In the genomic region with DNA sequence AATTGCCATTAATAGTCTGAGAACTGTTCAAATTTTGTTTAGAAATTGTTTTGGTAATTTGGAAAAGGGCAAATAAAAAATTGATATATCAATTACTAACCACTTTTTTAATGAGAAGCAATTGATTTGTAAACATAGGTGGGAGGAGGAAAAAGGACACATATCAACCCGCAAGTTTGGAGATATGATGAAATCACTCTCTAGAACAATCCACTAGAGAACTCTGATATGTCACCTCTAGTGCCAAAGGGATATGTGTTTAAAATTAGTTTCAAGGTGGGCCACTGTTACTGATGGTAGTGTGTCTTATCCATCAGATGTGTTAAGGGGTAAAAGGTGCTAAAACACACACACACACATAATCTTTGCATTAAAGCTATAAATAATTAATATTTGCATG, we compare ENCODE assay signal across 20 cellular contexts. TPM values are rescaled to one million over a fixed set of nuclear protein-coding genes. Genes with fewer than 3 reads are reported as not detected.
"Had no signal": no experiment of that assay in that cellular context is flagged by ENCODE, and none has a peak within 500 bp of the region (broad histone marks: within the 10 kb centered on the region; RNA-seq: fewer than 3 reads in every experiment).

No MANE protein-coding gene starts in this region.

- H3K4me1 ChIP-seq: ascending aorta had no signal

- H3K36me3 ChIP-seq: cardiac muscle cell had no signal

- H3K9me3 ChIP-seq: ascending aorta had no signal

- H3K4me3 ChIP-seq: ascending aorta, cardiac muscle cell had no signal

- H3K27me3 ChIP-seq: ascending aorta, cardiac muscle cell had no signal

- H3K4me3 Mint-ChIP-seq: activated B cell treated with CpG ODN at 0.5 μM for 24 hours; activated CD4-positive, alpha-beta memory T cell treated with anti-CD3 and anti-CD28 coated beads for 36 hours; activated CD4-positive, alpha-beta T cell treated with anti-CD3 and anti-CD28 coated beads, Interleukin-2, amount 10 ng/mL, durations not matched to agents 24 days and 14 days; activated CD8-positive, alpha-beta T cell treated with anti-CD3 and anti-CD28 coated beads for 36 hours; activated naive CD4-positive, alpha-beta T cell treated with anti-CD3 and anti-CD28 coated beads, Interleukin-2, amount 10 ng/mL, durations not matched to agents 7 days and 5 days; activated naive CD4-positive, alpha-beta T cell treated with anti-CD3 and anti-CD28 coated beads, Interleukin-2, amount 50 U/mL, for 24 hours; activated naive CD8-positive, alpha-beta T cell; activated naive CD8-positive, alpha-beta T cell treated with anti-CD3 and anti-CD28 coated beads, Interleukin-2, amount 10 ng/mL, durations not matched to agents 7 days and 5 days; activated naive CD8-positive, alpha-beta T cell treated with anti-CD3 and anti-CD28 coated beads, Interleukin-2, amount 50 U/mL, for 24 hours; activated T-cell treated with anti-CD3 and anti-CD28 coated beads, Interleukin-2, amount 50 U/mL, for 24 hours; brain; central memory CD8-positive, alpha-beta T cell; T-helper 1 cell treated with Interleukin-12 subunit alpha and Interleukin-12 subunit beta and Interleukin-4 antibody, amounts not matched to agents 30 μg/mL and 1 μg/mL, for 36 hours; T-helper 2 cell treated with Interferon-gamma antibody and Interleukin-4, amounts not matched to agents 5 μg/mL and 100 μg/mL, for 36 hours had no signal

- ATAC-seq: activated naive CD8-positive, alpha-beta T cell treated with anti-CD3 and anti-CD28 coated beads, Interleukin-2, amount 50 U/mL, for 24 hours had no signal

- DNase-seq: activated B cell treated with CpG ODN at 0.5 μM for 24 hours; activated gamma-delta T cell; activated naive CD8-positive, alpha-beta T cell treated with anti-CD3 and anti-CD28 coated beads, Interleukin-2, amount 10 ng/mL, durations not matched to agents 7 days and 5 days; activated T-cell treated with anti-CD3 and anti-CD28 coated beads, Interleukin-2, amount 50 U/mL, for 24 hours had no signal

- H3K9me3 Mint-ChIP-seq: activated B cell treated with CpG ODN at 0.5 μM for 24 hours; activated CD4-positive, alpha-beta memory T cell treated with anti-CD3 and anti-CD28 coated beads for 36 hours; activated CD4-positive, alpha-beta T cell treated with anti-CD3 and anti-CD28 coated beads, Interleukin-2, amount 10 ng/mL, durations not matched to agents 24 days and 14 days; activated CD8-positive, alpha-beta T cell treated with anti-CD3 and anti-CD28 coated beads for 36 hours; activated naive CD4-positive, alpha-beta T cell treated with anti-CD3 and anti-CD28 coated beads, Interleukin-2, amount 10 ng/mL, durations not matched to agents 7 days and 5 days; activated naive CD4-positive, alpha-beta T cell treated with anti-CD3 and anti-CD28 coated beads, Interleukin-2, amount 50 U/mL, for 24 hours; activated naive CD8-positive, alpha-beta T cell treated with anti-CD3 and anti-CD28 coated beads, Interleukin-2, amount 10 ng/mL, durations not matched to agents 7 days and 5 days; activated naive CD8-positive, alpha-beta T cell treated with anti-CD3 and anti-CD28 coated beads, Interleukin-2, amount 50 U/mL, for 24 hours; activated T-cell treated with anti-CD3 and anti-CD28 coated beads, Interleukin-2, amount 50 U/mL, for 24 hours; activated T-helper 2 cell treated with anti-CD3 and anti-CD28 coated beads, Interferon-gamma antibody, Interleukin-2, Interleukin-4, amounts not matched to agents 10 μg/mL and 5 μg/mL and 100 μg/mL, durations not matched to agents 14 hours and 24 hours and 36 hours; brain; central memory CD8-positive, alpha-beta T cell; T-helper 1 cell treated with Interleukin-12 subunit alpha and Interleukin-12 subunit beta and Interleukin-4 antibody, amounts not matched to agents 30 μg/mL and 1 μg/mL, for 36 hours; T-helper 2 cell treated with Interferon-gamma antibody and Interleukin-4, amounts not matched to agents 5 μg/mL and 100 μg/mL, for 36 hours had no signal

- H3K36me3 Mint-ChIP-seq: activated naive CD4-positive, alpha-beta T cell treated with anti-CD3 and anti-CD28 coated beads, Interleukin-2, amount 50 U/mL, for 24 hours; brain had no signal

- H3K27ac Mint-ChIP-seq: activated B cell treated with CpG ODN at 0.5 μM for 24 hours; activated CD4-positive, alpha-beta memory T cell treated with anti-CD3 and anti-CD28 coated beads for 36 hours; activated CD4-positive, alpha-beta T cell treated with anti-CD3 and anti-CD28 coated beads, Interleukin-2, amount 10 ng/mL, durations not matched to agents 24 days and 14 days; activated CD8-positive, alpha-beta T cell treated with anti-CD3 and anti-CD28 coated beads for 36 hours; activated naive CD4-positive, alpha-beta T cell treated with anti-CD3 and anti-CD28 coated beads, Interleukin-2, amount 10 ng/mL, durations not matched to agents 7 days and 5 days; activated naive CD4-positive, alpha-beta T cell treated with anti-CD3 and anti-CD28 coated beads, Interleukin-2, amount 50 U/mL, for 24 hours; activated naive CD8-positive, alpha-beta T cell; activated naive CD8-positive, alpha-beta T cell treated with anti-CD3 and anti-CD28 coated beads, Interleukin-2, amount 10 ng/mL, durations not matched to agents 7 days and 5 days; activated naive CD8-positive, alpha-beta T cell treated with anti-CD3 and anti-CD28 coated beads, Interleukin-2, amount 50 U/mL, for 24 hours; activated T-cell treated with anti-CD3 and anti-CD28 coated beads, Interleukin-2, amount 50 U/mL, for 24 hours; activated T-helper 2 cell treated with anti-CD3 and anti-CD28 coated beads, Interferon-gamma antibody, Interleukin-2, Interleukin-4, amounts not matched to agents 10 μg/mL and 5 μg/mL and 100 μg/mL, durations not matched to agents 14 hours and 24 hours and 36 hours; brain; T-helper 1 cell treated with Interleukin-12 subunit alpha and Interleukin-12 subunit beta and Interleukin-4 antibody, amounts not matched to agents 30 μg/mL and 1 μg/mL, for 36 hours; T-helper 2 cell treated with Interferon-gamma antibody and Interleukin-4, amounts not matched to agents 5 μg/mL and 100 μg/mL, for 36 hours had no signal

- H3K27ac ChIP-seq: ascending aorta, cardiac muscle cell, VCaP had no signal

- H3K4me1 Mint-ChIP-seq: activated B cell treated with CpG ODN at 0.5 μM for 24 hours; activated CD4-positive, alpha-beta T cell treated with anti-CD3 and anti-CD28 coated beads, Interleukin-2, amount 10 ng/mL, durations not matched to agents 24 days and 14 days; activated naive CD4-positive, alpha-beta T cell treated with anti-CD3 and anti-CD28 coated beads, Interleukin-2, amount 10 ng/mL, durations not matched to agents 7 days and 5 days; activated naive CD8-positive, alpha-beta T cell treated with anti-CD3 and anti-CD28 coated beads, Interleukin-2, amount 50 U/mL, for 24 hours; brain; central memory CD8-positive, alpha-beta T cell had no signal

- H3K27me3 Mint-ChIP-seq: activated B cell treated with CpG ODN at 0.5 μM for 24 hours; activated CD4-positive, alpha-beta memory T cell treated with anti-CD3 and anti-CD28 coated beads for 36 hours; activated CD4-positive, alpha-beta T cell treated with anti-CD3 and anti-CD28 coated beads, Interleukin-2, amount 10 ng/mL, durations not matched to agents 24 days and 14 days; activated CD8-positive, alpha-beta T cell treated with anti-CD3 and anti-CD28 coated beads for 36 hours; activated naive CD4-positive, alpha-beta T cell treated with anti-CD3 and anti-CD28 coated beads, Interleukin-2, amount 10 ng/mL, durations not matched to agents 7 days and 5 days; activated naive CD4-positive, alpha-beta T cell treated with anti-CD3 and anti-CD28 coated beads, Interleukin-2, amount 50 U/mL, for 24 hours; activated naive CD8-positive, alpha-beta T cell; activated naive CD8-positive, alpha-beta T cell treated with anti-CD3 and anti-CD28 coated beads, Interleukin-2, amount 10 ng/mL, durations not matched to agents 7 days and 5 days; activated naive CD8-positive, alpha-beta T cell treated with anti-CD3 and anti-CD28 coated beads, Interleukin-2, amount 50 U/mL, for 24 hours; activated T-cell treated with anti-CD3 and anti-CD28 coated beads, Interleukin-2, amount 50 U/mL, for 24 hours; brain; central memory CD8-positive, alpha-beta T cell had no signal

RNA-seq across cellular contexts. Expression of a gene that starts 58.6 kb away (rescaled TPM):
- total RNA-seq: activated B cell treated with CpG ODN at 0.5 μM for 24 hours; activated CD4-positive, alpha-beta memory T cell treated with anti-CD3 and anti-CD28 coated beads for 36 hours; activated CD4-positive, alpha-beta T cell treated with anti-CD3 and anti-CD28 coated beads, Interleukin-2, amount 10 ng/mL, durations not matched to agents 24 days and 14 days; activated CD8-positive, alpha-beta memory T cell treated with anti-CD3 and anti-CD28 coated beads for 36 hours; activated CD8-positive, alpha-beta T cell treated with anti-CD3 and anti-CD28 coated beads for 36 hours; activated naive CD8-positive, alpha-beta T cell treated with anti-CD3 and anti-CD28 coated beads, Interleukin-2, amount 10 ng/mL, durations not matched to agents 7 days and 5 days; activated T-helper 2 cell treated with anti-CD3 and anti-CD28 coated beads, Interferon-gamma antibody, Interleukin-2, Interleukin-4, amounts not matched to agents 10 μg/mL and 5 μg/mL and 100 μg/mL, durations not matched to agents 14 hours and 24 hours and 36 hours; cardiac muscle cell had no signal
- polyA plus RNA-seq: cardiac muscle cell had no signal
